Comparison of ENCODE assay signal across 10 cellular contexts in the genomic region with DNA sequence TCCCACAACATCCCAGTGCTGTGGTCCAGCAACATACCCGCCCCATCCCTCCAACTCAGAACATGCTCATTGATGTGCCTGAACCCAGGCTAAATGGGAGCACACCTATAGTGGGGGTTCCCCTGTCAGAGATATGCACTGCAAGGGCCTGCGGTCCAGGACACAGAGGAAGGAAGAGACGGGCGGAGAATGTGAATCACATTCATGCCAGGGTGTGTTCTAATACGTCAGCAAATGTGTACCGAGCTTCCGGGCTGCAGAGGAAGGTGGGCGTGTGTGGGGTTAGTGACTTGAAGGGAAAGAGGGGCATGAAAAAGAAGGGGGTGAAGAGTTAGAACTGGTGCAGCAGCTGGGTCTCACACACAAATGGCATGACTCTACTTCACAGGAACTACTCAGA.
DNase-seq lines count a peak whose midpoint lies in the region; ATAC-seq and TF ChIP-seq lines count a peak whose summit lies in the region.
"Had no signal": no experiment of that assay in that cellular context is flagged by ENCODE, and none has a peak within 500 bp of the region (broad histone marks: within the 10 kb centered on the region; RNA-seq: fewer than 3 reads in every experiment).

No MANE protein-coding gene starts in this region.

- H3K4me3 ChIP-seq in right atrium auricular region (no peak overlapping the region), tibial artery (no peak overlapping the region), brain microvascular endothelial cell (ENCODE audit: low read depth, low read length) (no peak overlapping the region)

- DNase-seq in right atrium auricular region (ENCODE audit: low spot score) (no peak), left cardiac atrium (no peak), tibial artery (no peak), brain microvascular endothelial cell (no peak), hepatic stellate cell (ENCODE audit: low spot score) (no peak)
- peak; percentile 49 for DNase-seq in activated naive CD4-positive, alpha-beta T cell treated with anti-CD3 and anti-CD28 coated beads, Interleukin-2, amount 50 U/mL, for 16 hours
- peak; percentile 26 to 48 for DNase-seq in stimulated activated CD4-positive, alpha-beta T cell treated with anti-CD3 and anti-CD28 coated beads, Interleukin-15, amount 100 ng/mL, for 48 hours (ENCODE audit: low read depth in 2 of 2)
- DNase-seq: hypothalamus, NCI-H524 treated with DMSO at 0.1 percent for 48 hours had no signal

- H3K27ac ChIP-seq in right atrium auricular region, result peak overlapping the region; percentile 83 to 84
- peak overlapping the region; percentile 80 to 95 for H3K27ac ChIP-seq in tibial artery
- no peak overlapping the region for H3K27ac ChIP-seq in brain microvascular endothelial cell

- no peaks in the 10 kb centered on the region for H3K36me3 ChIP-seq in right atrium auricular region
- no peaks in the 10 kb centered on the region for H3K36me3 ChIP-seq in tibial artery
- H3K36me3 ChIP-seq in brain microvascular endothelial cell (replicated peaks), result no peaks in the 10 kb centered on the region

- intact Hi-C loops in left cardiac atrium (cut with DNase I), result loop anchor here in 1 of 2 donors (5.0 kb wide), 1 partner anchor 82 kb away; a partner anchor contains a TSS
- intact Hi-C loops in tibial artery (cut with DNase I; ENCODE audit: low total_unique reads), result loop anchor here (2.0 kb wide), 1 partner anchor 21 kb away; no protein-coding TSS in a partner anchor

- H3K9me3 ChIP-seq in right atrium auricular region (no peaks in the 10 kb centered on the region), tibial artery (no peaks in the 10 kb centered on the region)

- H3K27me3 ChIP-seq in right atrium auricular region, result no peaks in the 10 kb centered on the region
- no peaks in the 10 kb centered on the region for H3K27me3 ChIP-seq in tibial artery
- H3K27me3 ChIP-seq in brain microvascular endothelial cell (replicated peaks), result no peaks in the 10 kb centered on the region

- in situ Hi-C loops in brain microvascular endothelial cell (cut with HindIII; ENCODE audit: low pct_ligation_motif_present, low sequenced_read_pairs), result no loop called here

- TF ChIP-seq CTCF in right atrium auricular region (IDR thresholded peaks at IDR 0.05) (no peak), tibial artery (IDR thresholded peaks at IDR 0.05) (no peak), brain microvascular endothelial cell (IDR thresholded peaks at IDR 0.05; ENCODE audit: low read depth, low read length, missing control alignments) (no peak)

- ATAC-seq in left cardiac atrium, result no peak
- ATAC-seq in GM19452 (IDR thresholded peaks at IDR 0.05; ENCODE audit: unreplicated experiment), result no peak

- H3K4me1 ChIP-seq in right atrium auricular region (peaks cover 0 to 47% of the 10 kb centered on the region in 2 donors), tibial artery (peaks cover 0 to 38% (median 15%) of the 10 kb centered on the region in 4 donors)

Comparison
In these comparisons a context has a peak if more than half of its experiments do, and no peak if none do; other contexts are left out.
1. DNase-seq: peak in activated naive CD4-positive, alpha-beta T cell treated with anti-CD3 and anti-CD28 coated beads, Interleukin-2, amount 50 U/mL, for 16 hours (single experiment) and stimulated activated CD4-positive, alpha-beta T cell treated with anti-CD3 and anti-CD28 coated beads, Interleukin-15, amount 100 ng/mL, for 48 hours (2 of 2); none in right atrium auricular region (single experiment), left cardiac atrium (single experiment), tibial artery (0 of 2), brain microvascular endothelial cell (single experiment) and hepatic stellate cell (single experiment).